Comparison of ENCODE assay signal across 3 cellular contexts in genomic region chr3:35473956-35474355, GRCh38.
"Had no signal": no experiment of that assay in that cellular context is flagged by ENCODE, and none has a peak within 500 bp of the region (broad histone marks: within the 10 kb centered on the region; RNA-seq: fewer than 3 reads in every experiment).

No MANE protein-coding gene starts in this region.

- H3K4me3 ChIP-seq: GM12878 had no signal

- ATAC-seq: GM12878 had no signal

- DNase-seq: GDM1, GF-D8 had no signal
